8 cellular contexts compared by ENCODE assay signal in the genomic region with DNA sequence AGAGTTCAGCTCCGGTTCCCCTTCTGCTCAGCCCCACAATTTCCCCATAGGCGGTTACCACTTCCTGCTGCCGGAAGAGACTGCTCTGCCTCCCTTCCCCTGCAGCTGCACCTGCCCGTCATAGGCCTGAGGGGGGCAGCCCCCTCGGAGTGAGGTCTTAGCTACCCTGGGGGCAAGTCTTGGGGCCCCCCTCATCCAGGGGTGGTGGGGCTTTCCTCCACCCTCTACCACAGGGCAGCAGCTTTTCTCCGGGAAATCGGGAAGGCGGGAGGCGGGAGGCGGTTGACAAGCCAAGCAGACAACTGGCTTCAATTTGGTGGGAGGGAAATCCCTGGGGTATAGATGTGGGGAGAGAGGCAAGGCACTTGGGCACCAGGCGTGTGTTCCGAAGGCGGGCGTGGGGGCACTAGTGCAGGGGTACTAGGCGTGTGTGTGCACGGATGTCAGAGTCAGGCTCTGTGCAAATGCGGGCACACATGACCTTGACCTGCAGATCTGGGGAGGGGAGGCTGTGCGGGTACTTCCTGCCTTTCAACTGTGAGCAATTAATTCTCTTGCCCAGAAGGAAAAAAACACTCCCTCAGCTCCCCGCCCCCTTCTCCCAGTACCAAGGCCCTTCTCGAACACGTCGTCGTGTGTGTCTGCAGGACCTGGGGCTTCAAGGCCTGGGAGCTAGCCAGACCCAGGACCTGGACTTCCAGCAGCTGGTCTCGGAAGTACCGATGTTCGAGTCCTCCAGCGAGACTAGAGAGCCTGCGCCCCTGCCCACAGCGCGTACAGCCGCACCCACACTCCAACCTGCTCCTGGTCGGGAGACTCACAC. TPM values are rescaled to one million over a fixed set of nuclear protein-coding genes. Genes with fewer than 3 reads are reported as not detected.
DNase-seq lines count a peak whose midpoint lies in the region; ATAC-seq and TF ChIP-seq lines count a peak whose summit lies in the region.

No MANE protein-coding gene starts in this region.

- ATAC-seq in Right ventricle myocardium superior (ENCODE audit: poor library complexity), result peak; percentile 1

- intact Hi-C loops in Right ventricle myocardium superior (cut with DNase I), result no loop called here

- DNase-seq in AG09319 (ENCODE audit: extremely low read depth, low read depth) (peak; percentile 7), HT1080 (ENCODE audit: low read depth) (peak; percentile 66), RKO (ENCODE audit: low spot score) (peak; percentile 31), Right ventricle myocardium superior (peak; percentile 66), retinal pigment epithelial cell (ENCODE audit: low read depth) (no peak), NCI-H524 treated with DMSO at 0.1 percent for 48 hours (lab: John Stamatoyannopoulos, UW) (no peak)
- DNase-seq in activated effector memory CD4-positive, alpha-beta T cell treated with Interleukin-2 at 50 U/mL for 16 hours, result peak; percentile 71

- peak; percentile 16 for TF ChIP-seq POLR2A in GM19193 (IDR thresholded peaks at IDR 0.05; ENCODE audit: extremely low read depth, insufficient read depth, insufficient read length)

- TF ChIP-seq CTCF in AG09319 (IDR thresholded peaks at IDR 0.05; ENCODE audit: low read depth, low read length) (no peak), retinal pigment epithelial cell (conservative IDR thresholded peaks at IDR 0.05; ENCODE audit: low read depth, low read length) (peak; percentile 2)

- H3K4me3 ChIP-seq in retinal pigment epithelial cell (ENCODE audit: low read length), result peak overlapping the region; percentile 59

RNA-seq across cellular contexts. Expression of a gene that starts 1.0 kb away (rescaled TPM):
- 2.7 and 3.3 TPM in 2 replicates for total RNA-seq in HT1080 (2014; rRNA removed; shearing (Covaris generic))
- polyA plus RNA-seq in HT1080 (2015; cell fraction: cytosol; rRNA removed), result 5.5 and 6.7 TPM in 2 replicates
- 33.5 and 36.7 TPM in 2 replicates for polyA plus RNA-seq in HT1080 (2015; cell fraction: nucleus; rRNA removed)
- 10.3 TPM for total RNA-seq in Right ventricle myocardium superior

RNA-seq across cellular contexts. Expression of a gene that starts 7.8 kb away (rescaled TPM):
- 182 and 213 TPM in 2 replicates for total RNA-seq in HT1080 (2014; rRNA removed; shearing (Covaris generic))
- 224 and 268 TPM in 2 replicates for polyA plus RNA-seq in HT1080 (2015; cell fraction: cytosol; rRNA removed)
- 152 and 187 TPM in 2 replicates for polyA plus RNA-seq in HT1080 (2015; cell fraction: nucleus; rRNA removed)
- total RNA-seq in Right ventricle myocardium superior, result 70.4 TPM

RNA-seq across cellular contexts. Expression of a gene that starts 17.4 kb away (rescaled TPM):
- 1.0 TPM in 1 of 2 replicates, not detected in the other for total RNA-seq in HT1080 (2014; rRNA removed; shearing (Covaris generic))
- not detected in 2 replicates for polyA plus RNA-seq in HT1080 (2015; cell fraction: cytosol; rRNA removed)
- polyA plus RNA-seq in HT1080 (2015; cell fraction: nucleus; rRNA removed), result not detected in 2 replicates
- 11.1 TPM for total RNA-seq in Right ventricle myocardium superior

RNA-seq across cellular contexts. Expression of a gene that starts 22.6 kb away (rescaled TPM):
- total RNA-seq in HT1080 (2014; rRNA removed; shearing (Covaris generic)), result not detected in 2 replicates
- 0.09 TPM in 2 replicates for polyA plus RNA-seq in HT1080 (2015; cell fraction: cytosol; rRNA removed)
- polyA plus RNA-seq in HT1080 (2015; cell fraction: nucleus; rRNA removed), result 0.08 and 0.48 TPM in 2 replicates
- 4.1 TPM for total RNA-seq in Right ventricle myocardium superior

RNA-seq across cellular contexts. Expression of a gene that starts 41.1 kb away (rescaled TPM):
- total RNA-seq in HT1080 (2014; rRNA removed; shearing (Covaris generic)), result 2.0 and 3.0 TPM in 2 replicates
- 0.52 and 0.59 TPM in 2 replicates for polyA plus RNA-seq in HT1080 (2015; cell fraction: cytosol; rRNA removed)
- 1.6 and 4.3 TPM in 2 replicates for polyA plus RNA-seq in HT1080 (2015; cell fraction: nucleus; rRNA removed)
- 5.3 TPM for total RNA-seq in Right ventricle myocardium superior

Comparison
In these comparisons a context has a peak if more than half of its experiments do, and no peak if none do; other contexts are left out.
1. DNase-seq: peak in AG09319 (single experiment), HT1080 (single experiment), RKO (single experiment), activated effector memory CD4-positive, alpha-beta T cell treated with Interleukin-2 at 50 U/mL for 16 hours (single experiment) and Right ventricle myocardium superior (single experiment); none in retinal pigment epithelial cell (single experiment) and NCI-H524 treated with DMSO at 0.1 percent for 48 hours (single experiment).